In the genomic region with DNA sequence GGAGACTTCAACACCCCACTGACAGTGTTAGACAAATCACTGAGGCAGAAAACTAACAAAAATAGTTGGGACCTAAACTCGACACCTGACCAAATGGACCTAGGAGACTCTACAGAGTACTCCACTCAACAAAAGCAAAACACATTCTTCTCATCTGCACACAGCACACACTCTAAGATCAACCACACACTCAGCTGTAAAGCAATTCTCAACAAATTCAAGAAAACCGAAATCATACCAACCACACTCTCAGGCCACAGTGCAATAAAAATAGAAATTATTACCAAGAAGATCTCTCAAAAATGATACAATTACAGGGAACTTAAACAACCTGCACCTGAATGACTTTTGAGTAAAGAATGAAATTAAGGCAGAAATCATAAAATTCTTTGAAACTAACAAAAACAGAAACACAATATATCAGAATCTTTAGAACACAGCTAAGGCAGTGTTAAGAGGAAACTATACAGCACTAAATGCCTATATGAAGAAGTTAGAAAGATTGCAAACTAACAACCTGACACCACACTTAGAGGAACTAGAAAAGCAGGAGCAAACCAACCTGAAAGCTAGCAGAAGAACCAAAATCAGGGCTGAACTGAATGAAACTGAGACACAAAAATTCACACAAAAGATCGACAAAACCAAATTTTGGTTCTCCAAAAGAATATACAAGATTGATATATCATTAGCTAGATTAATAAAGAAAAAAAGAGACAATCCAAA, we compare ENCODE assay signal across 12 cellular contexts. TPM values are rescaled to one million over a fixed set of nuclear protein-coding genes. Genes with fewer than 3 reads are reported as not detected.
DNase-seq lines count a peak whose midpoint lies in the region; ATAC-seq, FAIRE-seq and TF ChIP-seq lines count a peak whose summit lies in the region.
"Had no signal": no experiment of that assay in that cellular context is flagged by ENCODE, and none has a peak within 500 bp of the region (broad histone marks: within the 10 kb centered on the region; RNA-seq: fewer than 3 reads in every experiment).

No MANE protein-coding gene starts in this region.

- DNase-seq in pancreas, result no peak
- DNase-seq in esophagus squamous epithelium (lab: John Stamatoyannopoulos, UW), result no peak
- no peak for DNase-seq in GM19240 (ENCODE audit: insufficient read length, low spot score)
- no peak for DNase-seq in activated CD4-positive, alpha-beta T cell treated with anti-CD3 and anti-CD28 coated beads, Interleukin-2, amount 50 U/mL, for 4 hours
- DNase-seq: activated T-cell treated with anti-CD3 and anti-CD28 coated beads, Interleukin-2, amount 50 U/mL, for 48 hours; body of pancreas had no signal

- H3K36me3 ChIP-seq in pancreas, result no peaks in the 10 kb centered on the region
- peaks cover 0 to 50% (median 0%) of the 10 kb centered on the region in 3 donors for H3K36me3 ChIP-seq in esophagus squamous epithelium

- H3K27me3 ChIP-seq in pancreas (no peaks in the 10 kb centered on the region), esophagus squamous epithelium (no peaks in the 10 kb centered on the region)
- H3K27me3 ChIP-seq: body of pancreas had no signal

- ATAC-seq in GM18498 (IDR thresholded peaks at IDR 0.05; ENCODE audit: unreplicated experiment) (peak; percentile 94), GM19397 (IDR thresholded peaks at IDR 0.05; ENCODE audit: unreplicated experiment) (peak; percentile 80), HG02678 (IDR thresholded peaks at IDR 0.05; ENCODE audit: unreplicated experiment) (peak; percentile 86), HG03354 (IDR thresholded peaks at IDR 0.05; ENCODE audit: poor library complexity, severe bottlenecking, unreplicated experiment) (peak; percentile 84), pancreas (no peak)
- ATAC-seq: body of pancreas had no signal

- H3K9me3 ChIP-seq in pancreas, result no peaks in the 10 kb centered on the region
- no peaks in the 10 kb centered on the region for H3K9me3 ChIP-seq in esophagus squamous epithelium
- H3K9me3 ChIP-seq: body of pancreas had no signal

- no peaks in the 10 kb centered on the region for H3K4me1 ChIP-seq in pancreas
- no peaks in the 10 kb centered on the region for H3K4me1 ChIP-seq in esophagus squamous epithelium
- H3K4me1 ChIP-seq: body of pancreas had no signal

- FAIRE-seq in pancreas (lab: Jason Lieb, UNC), result no peak
- FAIRE-seq: H1 had no signal

- no peak for TF ChIP-seq POLR2A in esophagus squamous epithelium (IDR thresholded peaks at IDR 0.05)

- TF ChIP-seq CTCF in pancreas (IDR thresholded peaks at IDR 0.05), result no peak
- TF ChIP-seq CTCF in esophagus squamous epithelium (IDR thresholded peaks at IDR 0.05), result no peak

- H3K27ac ChIP-seq in pancreas (no peak overlapping the region), esophagus squamous epithelium (no peak overlapping the region)
- H3K27ac ChIP-seq: body of pancreas, VCaP had no signal

- H3K4me3 ChIP-seq in pancreas (no peak overlapping the region), esophagus squamous epithelium (no peak overlapping the region)
- H3K4me3 ChIP-seq: body of pancreas had no signal

- intact Hi-C loops in pancreas (cut with DNase I) (no loop called here), esophagus squamous epithelium (cut with DNase I) (no loop called here)

- WGBS in pancreas, 2 donors, result 93 to 99% methylated on average over 3 of the region's 3 CpGs
- WGBS in esophagus squamous epithelium, 2 donors, result 91 to 97% methylated on average over 3 of the region's 3 CpGs

RNA-seq across cellular contexts. Expression of a gene that starts 46.3 kb away (rescaled TPM):
- 1 to 10 TPM; 3.2 to 7.2 (median 4.5) TPM for total RNA-seq in pancreas
- 1 to 10 TPM; 2.5 to 5.9 TPM for polyA plus RNA-seq in pancreas
- total RNA-seq in esophagus squamous epithelium, result 10 to 100 TPM in 2 of 4 donors, 1 to 10 TPM in 2; 4.1 to 14.4 (median 9.2) TPM

Comparison
In these comparisons a context has a peak if more than half of its experiments do, and no peak if none do; other contexts are left out.
1. ATAC-seq: peak in GM18498 (single experiment), GM19397 (single experiment), HG02678 (single experiment) and HG03354 (single experiment); none in pancreas (0 of 4).